Comparison of ENCODE assay signal across 13 cellular contexts in genomic region chr11:28834877-28835276, GRCh38.
A peak's percentile ranks its signal among the peaks of the same experiment; 100 is the strongest.
DNase-seq lines count a peak whose midpoint lies in the region; TF ChIP-seq lines count a peak whose summit lies in the region.
"Had no signal": no experiment of that assay in that cellular context is flagged by ENCODE, and none has a peak within 500 bp of the region (broad histone marks: within the 10 kb centered on the region; RNA-seq: fewer than 3 reads in every experiment).

No MANE protein-coding gene starts in this region.

- BruUV-seq in Calu3 (replicated peaks; lab: Mats Ljungman, UMichigan) = no TSS peak

- H3K4me3 Mint-ChIP-seq in Calu3 (ENCODE audit: low read depth, unreplicated experiment) (no peak overlapping the region), immature natural killer cell (no peak overlapping the region)
- H3K4me3 Mint-ChIP-seq: T-helper 17 cell had no signal

- peaks cover 55% of the 10 kb centered on the region for H3K4me1 Mint-ChIP-seq in Calu3 (ENCODE audit: low read depth, unreplicated experiment)
- no peaks in the 10 kb centered on the region for H3K4me1 Mint-ChIP-seq in immature natural killer cell
- H3K4me1 Mint-ChIP-seq: T-helper 17 cell had no signal

- TF ChIP-seq CTCF in Calu3 (IDR thresholded peaks at IDR 0.05; ENCODE audit: unreplicated experiment) (no peak), cardiac fibroblast (IDR thresholded peaks at IDR 0.05; ENCODE audit: low read depth, low read length) (no peak)

- DNase-seq in Calu3 (peak; percentile 35), M059J (ENCODE audit: low read depth) (peak; percentile 89), cardiac fibroblast (ENCODE audit: low read depth in 2 of 2) (peak; percentile 54 to 91), myocyte (ENCODE audit: low read depth) (peak; percentile 66), NCI-H2171 (lab: John Stamatoyannopoulos, UW) (no peak), immature natural killer cell (no peak), OCI-M2 (lab: John Stamatoyannopoulos, UW; ENCODE audit: unreplicated experiment) (no peak), NCI-H1436 (lab: John Stamatoyannopoulos, UW) (no peak)
- DNase-seq: anterior cingulate cortex, NCI-H69, T-helper 17 cell had no signal

- CTCF ChIA-PET in Calu3 (lab: Charles Lee) = interaction anchor here (0.7 to 1.6 kb wide), 7 partner anchors 11 to 1136 kb away, joined by 3 to 11 read pairs (median 3); no protein-coding TSS in a partner anchor

- no peaks in the 10 kb centered on the region for H3K27me3 Mint-ChIP-seq in Calu3 (ENCODE audit: unreplicated experiment)
- no peaks in the 10 kb centered on the region for H3K27me3 Mint-ChIP-seq in immature natural killer cell (ENCODE audit: low read depth in 3 of 3)
- H3K27me3 Mint-ChIP-seq: T-helper 17 cell had no signal

- H3K36me3 Mint-ChIP-seq in Calu3 (ENCODE audit: insufficient read depth, unreplicated experiment) (peaks cover 27% of the 10 kb centered on the region), immature natural killer cell (peaks cover 0 to 3% (median 0%) of the 10 kb centered on the region in 3 donors)

- H3K4me3 ChIP-seq in cardiac fibroblast (replicated peaks in 1 of 2; ENCODE audit: low read depth in 2 of 2, low read length in 2 of 2) = no peak overlapping the region
- H3K4me3 ChIP-seq: lung, right atrium auricular region had no signal

- intact Hi-C loops in Calu3 (cut with micrococcal nuclease; ENCODE audit: unreplicated experiment) = loop anchor here (1.0 to 10.0 kb wide), 3 partner anchors 78 to 496 kb away; no protein-coding TSS in a partner anchor

- H3K9me3 Mint-ChIP-seq in Calu3 (ENCODE audit: low read depth, unreplicated experiment) (no peaks in the 10 kb centered on the region), immature natural killer cell (peaks cover 5 to 37% (median 15%) of the 10 kb centered on the region in 6 donors)

- peak overlapping the region; percentile 96 for H3K27ac Mint-ChIP-seq in Calu3 (ENCODE audit: unreplicated experiment)
- H3K27ac Mint-ChIP-seq in immature natural killer cell = no peak overlapping the region
- H3K27ac Mint-ChIP-seq: T-helper 17 cell had no signal

Comparison
In these comparisons a context has a peak if more than half of its experiments do, and no peak if none do; other contexts are left out.
1. DNase-seq: peak in Calu3 (single experiment), M059J (single experiment), cardiac fibroblast (2 of 2) and myocyte (single experiment); none in NCI-H2171 (single experiment), immature natural killer cell (0 of 3), OCI-M2 (single experiment) and NCI-H1436 (single experiment).